Comparison of ENCODE assay signal across 16 cellular contexts in genomic region chr14:86153480-86153879, GRCh38.
A peak's percentile ranks its signal among the peaks of the same experiment; 100 is the strongest.
DNase-seq lines count a peak whose midpoint lies in the region; ATAC-seq and TF ChIP-seq lines count a peak whose summit lies in the region.
"Had no signal": no experiment of that assay in that cellular context is flagged by ENCODE, and none has a peak within 500 bp of the region (broad histone marks: within the 10 kb centered on the region; RNA-seq: fewer than 3 reads in every experiment).

No MANE protein-coding gene starts in this region.

- H3K9me3 Mint-ChIP-seq in neural crest cell = peaks cover 2% of the 10 kb centered on the region
- H3K9me3 Mint-ChIP-seq: naive B cell had no signal

- intact Hi-C loops in left ventricle myocardium superior (cut with micrococcal nuclease) = no loop called here

- H3K4me3 Mint-ChIP-seq in neural crest cell = no peak overlapping the region
- H3K4me3 Mint-ChIP-seq: CD4-positive, alpha-beta T cell had no signal

- DNase-seq in GM12864 (ENCODE audit: low read depth) (no peak), Kasumi-1 (lab: John Stamatoyannopoulos, UW) (peak; percentile 15 to 49), SK-MEL-5 (ENCODE audit: low read depth, low spot score) (peak; percentile 36), neural crest cell (ENCODE audit: low read depth, low spot score) (no peak), SKM-1 (lab: John Stamatoyannopoulos, UW; ENCODE audit: unreplicated experiment) (no peak), dermis blood vessel endothelial cell (no peak), left ventricle myocardium superior (no peak), Ammon's horn (ENCODE audit: low spot score) (no peak)
- DNase-seq: activated CD4-positive, CD25-positive, alpha-beta regulatory T cell treated with anti-CD3 and anti-CD28 coated beads, Interleukin-2, amount 50 U/mL, for 72 hours; activated CD8-positive, alpha-beta memory T cell treated with anti-CD3 and anti-CD28 coated beads, Interleukin-2, amount 50 U/mL, for 48 hours; activated naive CD4-positive, alpha-beta T cell treated with Interleukin-2 at 50 U/mL for 16 hours; CD4-positive, alpha-beta T cell; naive B cell; NCI-H1048; stimulated activated CD4-positive, alpha-beta T cell treated with anti-CD3 and anti-CD28 coated beads, Interleukin-1b, Interleukin-23, amount 100 ng/mL, for 48 hours; T-helper 1 cell had no signal

- no peaks in the 10 kb centered on the region for H3K4me1 Mint-ChIP-seq in neural crest cell
- H3K4me1 Mint-ChIP-seq: naive B cell had no signal

- no peak overlapping the region for H3K4me3 ChIP-seq in GM12864 (ENCODE audit: low read depth, low read length)

- H3K36me3 Mint-ChIP-seq in neural crest cell (ENCODE audit: low read depth) = no peaks in the 10 kb centered on the region
- H3K36me3 Mint-ChIP-seq: naive B cell had no signal

- ATAC-seq in left ventricle myocardium superior = no peak

- TF ChIP-seq CTCF in GM12864 (IDR thresholded peaks at IDR 0.05; ENCODE audit: low read depth, low read length, missing control alignments) (peak; percentile 9), neural crest cell (conservative IDR thresholded peaks at IDR 0.05) (peak; percentile 47)

- in situ Hi-C loops in SK-MEL-5 (cut with HindIII; ENCODE audit: low pct_unique_long_range_greater_than_20kb, low sequenced_read_pairs) = no loop called here

- H3K27me3 Mint-ChIP-seq in neural crest cell (ENCODE audit: low read depth) = no peaks in the 10 kb centered on the region
- H3K27me3 Mint-ChIP-seq: CD4-positive, alpha-beta T cell; naive B cell had no signal

- no peak overlapping the region for H3K27ac Mint-ChIP-seq in neural crest cell (ENCODE audit: unreplicated experiment)
- H3K27ac Mint-ChIP-seq: CD4-positive, alpha-beta T cell; naive B cell had no signal

Comparison
In these comparisons a context has a peak if more than half of its experiments do, and no peak if none do; other contexts are left out.
1. DNase-seq: peak in Kasumi-1 (2 of 2) and SK-MEL-5 (single experiment); none in GM12864 (single experiment), neural crest cell (single experiment), SKM-1 (single experiment), dermis blood vessel endothelial cell (single experiment), left ventricle myocardium superior (single experiment) and Ammon's horn (single experiment).